In genomic region chr2:151310313-151310712, GRCh38 we compare ENCODE assay signal across 5 cellular contexts. TPM values are rescaled to one million over a fixed set of nuclear protein-coding genes. Genes with fewer than 3 reads are reported as not detected.
"Had no signal": no experiment of that assay in that cellular context is flagged by ENCODE, and none has a peak within 500 bp of the region (broad histone marks: within the 10 kb centered on the region; RNA-seq: fewer than 3 reads in every experiment).

No MANE protein-coding gene starts in this region.

RNA-seq across cellular contexts. Expression of gene NMI, which starts 20.8 kb away (rescaled TPM):
- polyA plus RNA-seq: neural cell had no signal

RNA-seq across cellular contexts. Expression of gene TNFAIP6, which starts 47.1 kb away (rescaled TPM):
- total RNA-seq: naive thymus-derived CD8-positive, alpha-beta T cell; osteocyte; progenitor cell of endocrine pancreas; pulmonary artery endothelial cell had no signal
- polyA plus RNA-seq: naive thymus-derived CD8-positive, alpha-beta T cell; neural cell had no signal

RNA-seq across cellular contexts. Expression of gene RBM43, which starts 48.6 kb away (rescaled TPM):
- polyA plus RNA-seq: neural cell had no signal
